In genomic region chr1:220962031-220962751, GRCh38 we compare ENCODE assay signal across 12 cellular contexts.
DNase-seq lines count a peak whose midpoint lies in the region; ATAC-seq and TF ChIP-seq lines count a peak whose summit lies in the region.
"Had no signal": no experiment of that assay in that cellular context is flagged by ENCODE, and none has a peak within 500 bp of the region (broad histone marks: within the 10 kb centered on the region; RNA-seq: fewer than 3 reads in every experiment).

No MANE protein-coding gene starts in this region.

- peaks cover 23% of the 10 kb centered on the region for H3K4me1 Mint-ChIP-seq in CD14-positive monocyte

- H3K27me3 ChIP-seq in mammary epithelial cell (ENCODE audit: insufficient read depth, low read length) (no peaks in the 10 kb centered on the region), mesenchymal stem cell (ENCODE audit: control insufficient read depth in 1 of 2, insufficient read depth in 1 of 2, low read length in 2 of 2) (no peaks in the 10 kb centered on the region)

- no peaks in the 10 kb centered on the region for H3K36me3 ChIP-seq in mammary epithelial cell (ENCODE audit: insufficient read depth, low read length)
- H3K36me3 ChIP-seq in mesenchymal stem cell (ENCODE audit: control insufficient read depth in 1 of 2, insufficient read depth in 2 of 2, low read depth in 1 of 2, low read length in 2 of 2), result no peaks in the 10 kb centered on the region
- H3K36me3 ChIP-seq: prostate gland had no signal

- H3K79me2 ChIP-seq in mammary epithelial cell (ENCODE audit: insufficient read depth, low read length), result no peaks in the 10 kb centered on the region

- H3K79me1 ChIP-seq in mesenchymal stem cell (replicated peaks; ENCODE audit: low read length, poor library complexity, severe bottlenecking), result no peaks in the 10 kb centered on the region

- no peak overlapping the region for H3K9ac ChIP-seq in mammary epithelial cell (ENCODE audit: insufficient read depth, low read length)
- peak overlapping the region; percentile 76 for H3K9ac ChIP-seq in mesenchymal stem cell (ENCODE audit: low read length)

- H2AFZ ChIP-seq in mammary epithelial cell (ENCODE audit: low read depth, low read length), result peak overlapping the region; percentile 1
- no peak overlapping the region for H2AFZ ChIP-seq in mesenchymal stem cell (ENCODE audit: low read depth, low read length)

- no peak overlapping the region for H3K14ac ChIP-seq in mesenchymal stem cell (ENCODE audit: low read length in 2 of 2)

- H3K9me3 ChIP-seq in mammary epithelial cell (replicated peaks; ENCODE audit: insufficient read depth, low read length) (no peaks in the 10 kb centered on the region), mesenchymal stem cell (ENCODE audit: control insufficient read depth, low read length) (peaks cover 7% of the 10 kb centered on the region)
- H3K9me3 ChIP-seq: prostate gland had no signal

- peaks cover 1 to 8% (median 4%) of the 10 kb centered on the region in 7 donors for H3K9me3 Mint-ChIP-seq in CD14-positive monocyte

- intact Hi-C loops in CD14-positive monocyte (cut with micrococcal nuclease), result loop anchor here in 1 of 2 donors (5.0 kb wide), 2 partner anchors 40 to 80 kb away; no protein-coding TSS in a partner anchor
- intact Hi-C loops in mammary epithelial cell (cut with micrococcal nuclease), result loop anchor here (10.0 kb wide), 1 partner anchor 473 kb away; no protein-coding TSS in a partner anchor

- no peak overlapping the region for H2BK15ac ChIP-seq in mesenchymal stem cell (ENCODE audit: low read depth, poor library complexity, severe bottlenecking)

- no TSS peak for BruUV-seq in mammary epithelial cell (replicated peaks; lab: Mats Ljungman, UMichigan)

- no peak overlapping the region for H2BK120ac ChIP-seq in mesenchymal stem cell (ENCODE audit: low read depth, low read length)

- no peak overlapping the region for H3K4me3 ChIP-seq in NB4 (ENCODE audit: low read depth, low read length)
- H3K4me3 ChIP-seq in mammary epithelial cell (replicated peaks in 1 of 3; ENCODE audit: insufficient read depth in 1 of 3, low read depth in 2 of 3, low read length in 3 of 3), result no peak overlapping the region
- H3K4me3 ChIP-seq in mesenchymal stem cell (ENCODE audit: insufficient read depth in 1 of 2, low read depth in 1 of 2, low read length in 2 of 2), result no peak overlapping the region
- H3K4me3 ChIP-seq: prostate gland had no signal

- no peak for TF ChIP-seq POLR2A in NB4 (IDR thresholded peaks at IDR 0.05; ENCODE audit: extremely low read depth, insufficient read length)

- H3K27ac Mint-ChIP-seq in CD14-positive monocyte, result peak overlapping the region; percentile 48 to 91 (median 66)
- H3K27ac Mint-ChIP-seq: activated T-cell treated with anti-CD3 and anti-CD28 coated beads, Interleukin-2, amount 50 U/mL, for 72 hours had no signal

- no peak for ATAC-seq in HG03460 (IDR thresholded peaks at IDR 0.05; ENCODE audit: unreplicated experiment)
- ATAC-seq: activated T-cell treated with anti-CD3 and anti-CD28 coated beads, Interleukin-2, amount 50 U/mL, for 72 hours had no signal

- no peak overlapping the region for H3K23ac ChIP-seq in mesenchymal stem cell (ENCODE audit: low read length in 2 of 2)

- no peak overlapping the region for H3K4ac ChIP-seq in mesenchymal stem cell (ENCODE audit: low read depth in 1 of 2, low read length in 2 of 2)

- CTCF ChIA-PET in mammary epithelial cell (lab: Charles Lee; ENCODE audit: low non-redundant PET), result no interaction called here

- peaks cover 0 to 3% of the 10 kb centered on the region in 2 donors for H3K36me3 Mint-ChIP-seq in CD14-positive monocyte

- H3K4me1 ChIP-seq in mammary epithelial cell (ENCODE audit: insufficient read depth, low read length) (peaks cover 9% of the 10 kb centered on the region), mesenchymal stem cell (ENCODE audit: control insufficient read depth, insufficient read depth, low read depth, low read length) (peaks cover 2% of the 10 kb centered on the region)
- H3K4me1 ChIP-seq: prostate gland had no signal

- H2BK5ac ChIP-seq in mesenchymal stem cell (ENCODE audit: low read depth, low read length, poor library complexity, severe bottlenecking), result no peak overlapping the region

- H3K27ac ChIP-seq in mammary epithelial cell (ENCODE audit: insufficient read depth, low read depth, low read length), result no peak overlapping the region
- H3K27ac ChIP-seq in mesenchymal stem cell (ENCODE audit: low read length, poor library complexity, severe bottlenecking), result peak overlapping the region; percentile 71
- H3K27ac ChIP-seq: prostate gland had no signal

- H3K4me2 ChIP-seq in mammary epithelial cell (ENCODE audit: insufficient read depth, low read depth, low read length) (no peak overlapping the region), mesenchymal stem cell (ENCODE audit: low read length, poor library complexity, severe bottlenecking) (no peak overlapping the region)

- no peaks in the 10 kb centered on the region for H4K20me1 ChIP-seq in mammary epithelial cell (ENCODE audit: insufficient read depth, low read length)

- no peak overlapping the region for H3K18ac ChIP-seq in mesenchymal stem cell (ENCODE audit: low read depth in 1 of 2, low read length in 2 of 2)

- H2BK12ac ChIP-seq in mesenchymal stem cell (ENCODE audit: low read length in 2 of 2), result no peak overlapping the region

- DNase-seq in CD14-positive monocyte (ENCODE audit: low spot score) (peak; percentile 63), NB4 (ENCODE audit: low read depth) (peak; percentile 7), mammary epithelial cell (peak; percentile 88), mesenchymal stem cell (peak; percentile 92), NCI-H774 (lab: John Stamatoyannopoulos, UW) (no peak), NCI-H1694 (lab: John Stamatoyannopoulos, UW) (no peak), T-helper 1 cell (no peak)
- DNase-seq: activated T-cell treated with anti-CD3 and anti-CD28 coated beads, Interleukin-2, amount 50 U/mL, for 72 hours; COR-L47; effector memory CD4-positive, alpha-beta T cell had no signal

- H2AK5ac ChIP-seq in mesenchymal stem cell (ENCODE audit: low read length, severe bottlenecking), result no peak overlapping the region

- H4K91ac ChIP-seq in mesenchymal stem cell (ENCODE audit: low read length), result no peak overlapping the region

- dilution Hi-C loops in mammary epithelial cell (cut with HindIII; ENCODE audit: low sequenced_read_pairs), result no loop called here

- peaks cover 0 to 2% (median under 1%) of the 10 kb centered on the region in 3 donors for H3K27me3 Mint-ChIP-seq in CD14-positive monocyte (ENCODE audit: low read depth in 3 of 3)

- no peak for TF ChIP-seq CTCF in CD14-positive monocyte (IDR thresholded peaks at IDR 0.05)
- TF ChIP-seq CTCF in NB4 (IDR thresholded peaks at IDR 0.05; ENCODE audit: low read depth, low read length), result no peak
- no peak for TF ChIP-seq CTCF in mammary epithelial cell (conservative IDR thresholded peaks at IDR 0.05 in 1 of 2, IDR thresholded peaks at IDR 0.05 in 1 of 2; ENCODE audit: extremely low read depth in 1 of 2, insufficient read depth in 1 of 2, low read depth in 1 of 2, low read length in 2 of 2)

- no peak overlapping the region for H3K4me3 Mint-ChIP-seq in CD14-positive monocyte
- H3K4me3 Mint-ChIP-seq: activated T-cell treated with anti-CD3 and anti-CD28 coated beads, Interleukin-2, amount 50 U/mL, for 72 hours had no signal

- WGBS in mammary epithelial cell (ENCODE audit: low coverage, missing lambda C conversion rate), result 43% methylated on average over 1 of the region's 1 CpG
- 13% methylated on average over 1 of the region's 1 CpG for WGBS in mesenchymal stem cell

- peak overlapping the region; percentile 45 for H4K8ac ChIP-seq in mesenchymal stem cell (ENCODE audit: low read length)

- in situ Hi-C loops in mammary epithelial cell (cut with MboI; ENCODE audit: low sequenced_read_pairs in 2 of 2), result no loop called here

Comparison
In these comparisons a context has a peak if more than half of its experiments do, and no peak if none do; other contexts are left out.
1. DNase-seq: peak in CD14-positive monocyte (single experiment), NB4 (single experiment), mammary epithelial cell (single experiment) and mesenchymal stem cell (single experiment); none in NCI-H774 (single experiment), NCI-H1694 (single experiment) and T-helper 1 cell (0 of 5).